In the genomic region with DNA sequence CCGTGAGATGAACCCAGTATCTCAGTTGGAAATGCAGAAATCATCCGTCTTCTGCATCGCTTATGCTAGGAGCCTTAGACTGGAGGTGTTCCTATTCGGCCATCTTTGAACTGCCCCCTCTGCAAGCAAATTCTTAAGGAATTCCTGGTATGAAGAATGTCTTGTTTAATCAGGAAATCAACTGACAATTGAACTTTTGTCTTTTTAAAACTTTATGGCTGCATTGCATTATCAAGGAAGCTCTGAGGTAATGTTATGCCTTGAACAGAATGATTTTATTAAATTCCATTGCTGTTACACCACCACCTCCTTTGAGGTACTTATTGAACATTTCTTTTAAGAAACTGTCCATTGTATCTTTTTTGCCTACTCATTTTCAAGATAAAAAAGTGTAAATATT, we compare ENCODE assay signal across 15 cellular contexts.
"Had no signal": no experiment of that assay in that cellular context is flagged by ENCODE, and none has a peak within 500 bp of the region (broad histone marks: within the 10 kb centered on the region; RNA-seq: fewer than 3 reads in every experiment).

No MANE protein-coding gene starts in this region.

- H3K36me3 ChIP-seq: neural progenitor cell, ovary, suprapubic skin had no signal

- H3K27ac ChIP-seq: neural progenitor cell, ovary, suprapubic skin had no signal

- H3K9ac ChIP-seq: neural progenitor cell had no signal

- H3K4me3 Mint-ChIP-seq: activated naive CD8-positive, alpha-beta T cell; brain; naive thymus-derived CD4-positive, alpha-beta T cell; neural progenitor cell; stimulated activated naive CD8-positive, alpha-beta T cell treated with anti-CD3 and anti-CD28 coated beads, Interleukin-15, amount 100 ng/mL, for 72 hours had no signal

- H3K4me3 ChIP-seq: neural progenitor cell, ovary, smooth muscle cell, suprapubic skin had no signal

- H3K36me3 Mint-ChIP-seq: activated naive CD8-positive, alpha-beta T cell; brain; neural progenitor cell had no signal

- H3K27me3 Mint-ChIP-seq: activated naive CD8-positive, alpha-beta T cell; brain; naive thymus-derived CD4-positive, alpha-beta T cell; stimulated activated naive CD8-positive, alpha-beta T cell treated with anti-CD3 and anti-CD28 coated beads, Interleukin-15, amount 100 ng/mL, for 72 hours had no signal

- H3K9me3 ChIP-seq: ovary had no signal

- DNase-seq: activated CD4-positive, alpha-beta T cell treated with anti-CD3 and anti-CD28 coated beads, Interleukin-2, amount 50 U/mL, for 4 hours; activated gamma-delta T cell; caudate nucleus; head of caudate nucleus; mesenchymal stem cell; naive thymus-derived CD4-positive, alpha-beta T cell; ovary; stimulated activated CD4-positive, alpha-beta T cell treated with anti-CD3 and anti-CD28 coated beads, Interleukin-4, amount 100 ng/mL, for 1 hour; stimulated activated naive CD8-positive, alpha-beta T cell treated with anti-CD3 and anti-CD28 coated beads, Interleukin-15, amount 100 ng/mL, for 72 hours; trophoblast cell had no signal

- H3K4me2 ChIP-seq: neural progenitor cell, smooth muscle cell had no signal

- H3K27ac Mint-ChIP-seq: activated naive CD8-positive, alpha-beta T cell; brain; naive thymus-derived CD4-positive, alpha-beta T cell; neural progenitor cell; stimulated activated naive CD8-positive, alpha-beta T cell treated with anti-CD3 and anti-CD28 coated beads, Interleukin-15, amount 100 ng/mL, for 72 hours had no signal

- H3K4me1 ChIP-seq: neural progenitor cell, suprapubic skin had no signal

- H3K27me3 ChIP-seq: neural progenitor cell, ovary, suprapubic skin had no signal

- H3K4me1 Mint-ChIP-seq: brain; naive thymus-derived CD4-positive, alpha-beta T cell; neural progenitor cell; stimulated activated naive CD8-positive, alpha-beta T cell treated with anti-CD3 and anti-CD28 coated beads, Interleukin-15, amount 100 ng/mL, for 72 hours had no signal
